In genomic region chr9:135826188-135826545, GRCh38 we compare ENCODE assay signal across 21 cellular contexts.
"Had no signal": no experiment of that assay in that cellular context is flagged by ENCODE, and none has a peak within 500 bp of the region (broad histone marks: within the 10 kb centered on the region; RNA-seq: fewer than 3 reads in every experiment).

No MANE protein-coding gene starts in this region.

- H3K27ac ChIP-seq: body of pancreas, cardiac muscle cell, epithelial cell of prostate, gastrocnemius medialis, right lobe of liver, upper lobe of left lung had no signal

- DNase-seq: activated CD4-positive, alpha-beta T cell treated with anti-CD3 and anti-CD28 coated beads for 4 hours; activated CD4-positive, alpha-beta T cell treated with anti-CD3 and anti-CD28 coated beads, Interleukin-2, amount 50 U/mL, for 4 hours; activated naive CD4-positive, alpha-beta T cell treated with Interleukin-2 at 50 U/mL for 16 hours; activated T-cell treated with anti-CD3 and anti-CD28 coated beads for 4 hours; activated T-cell treated with anti-CD3 and anti-CD28 coated beads, Interleukin-2, amount 50 U/mL, for 72 hours; body of pancreas; gastrocnemius medialis; hippocampal formation; left cardiac atrium; left ventricle myocardium superior; mammary epithelial cell; naive B cell; occipital lobe; posterior cingulate gyrus; stimulated activated CD4-positive, alpha-beta T cell treated with anti-CD3 and anti-CD28 coated beads, Interleukin-2, amount 100 ng/mL, for 48 hours; stimulated activated naive CD8-positive, alpha-beta T cell treated with anti-CD3 and anti-CD28 coated beads, Interleukin-15, Interleukin-2, amounts not matched to agents 100 U/mL and 50 U/mL, for 24 hours; T-cell had no signal

- H3K4me1 ChIP-seq: body of pancreas, gastrocnemius medialis, right lobe of liver, upper lobe of left lung had no signal

- H3K4me3 ChIP-seq: body of pancreas, cardiac muscle cell, gastrocnemius medialis, right lobe of liver, upper lobe of left lung had no signal

- H3K27me3 ChIP-seq: body of pancreas, cardiac muscle cell, gastrocnemius medialis, right lobe of liver, upper lobe of left lung had no signal

- ATAC-seq: activated T-cell treated with anti-CD3 and anti-CD28 coated beads, Interleukin-2, amount 50 U/mL, for 72 hours; body of pancreas; gastrocnemius medialis; left cardiac atrium; left ventricle myocardium superior; stimulated activated naive CD8-positive, alpha-beta T cell treated with anti-CD3 and anti-CD28 coated beads, Interleukin-15, Interleukin-2, amounts not matched to agents 100 U/mL and 50 U/mL, for 24 hours; T-cell had no signal

- H3K9me3 ChIP-seq: body of pancreas, gastrocnemius medialis, right lobe of liver had no signal
